In the genomic region with DNA sequence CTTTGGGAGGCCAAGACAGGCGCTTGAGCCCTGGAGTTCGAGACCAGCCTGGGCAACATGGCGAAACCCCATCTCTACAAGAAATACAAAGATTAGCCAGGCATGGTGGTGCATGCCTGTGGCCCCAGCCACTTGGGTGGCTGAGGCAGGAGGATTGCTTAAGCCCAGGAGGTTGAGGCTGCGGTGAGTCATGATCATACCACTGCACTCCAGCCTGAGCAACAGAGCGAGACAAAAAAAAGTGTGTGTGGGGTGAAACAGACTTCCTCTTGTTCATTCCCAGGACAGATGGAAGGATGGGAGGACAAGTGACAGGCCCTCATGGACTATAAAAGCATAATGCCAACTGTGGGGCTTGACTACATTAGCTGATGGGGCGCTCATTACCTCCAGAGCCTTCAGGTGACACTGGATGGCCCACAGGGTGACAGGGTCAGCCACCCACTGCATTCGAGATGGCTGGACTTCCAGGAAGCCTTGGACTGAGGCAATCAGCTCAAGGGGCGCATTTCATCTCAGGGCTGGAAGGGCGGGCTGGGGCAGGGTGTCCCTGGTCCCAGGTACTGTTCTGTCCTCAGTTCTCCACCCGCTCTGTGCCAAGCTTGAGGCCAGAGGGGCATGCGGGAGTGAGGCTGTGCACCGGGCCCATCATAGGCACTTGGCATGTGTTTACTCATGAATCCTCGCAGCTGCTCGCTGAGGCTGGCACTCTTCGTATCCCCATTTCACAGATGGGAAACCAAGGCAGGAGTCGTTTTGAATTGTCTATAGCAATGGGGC, we compare ENCODE assay signal across 12 cellular contexts. TPM values are rescaled to one million over a fixed set of nuclear protein-coding genes. Genes with fewer than 3 reads are reported as not detected.
A peak's percentile ranks its signal among the peaks of the same experiment; 100 is the strongest.
DNase-seq lines count a peak whose midpoint lies in the region; ATAC-seq, FAIRE-seq and TF ChIP-seq lines count a peak whose summit lies in the region.
"Had no signal": no experiment of that assay in that cellular context is flagged by ENCODE, and none has a peak within 500 bp of the region (broad histone marks: within the 10 kb centered on the region; RNA-seq: fewer than 3 reads in every experiment).

No MANE protein-coding gene starts in this region.

- in situ Hi-C loops in KBM-7 (cut with MboI; ENCODE audit: low pct_unique_long_range_greater_than_20kb, low sequenced_read_pairs), result no loop called here

- H3K79me2 ChIP-seq in astrocyte (ENCODE audit: insufficient read depth, low read length), result no peaks in the 10 kb centered on the region
- no peaks in the 10 kb centered on the region for H3K79me2 ChIP-seq in neural progenitor cell (ENCODE audit: low read depth)

- H3K9me3 ChIP-seq in astrocyte (ENCODE audit: insufficient read depth, low read depth, low read length) (no peaks in the 10 kb centered on the region), neural progenitor cell (ENCODE audit: low read depth) (no peaks in the 10 kb centered on the region)

- H4K20me1 ChIP-seq in astrocyte (ENCODE audit: insufficient read depth, low read length) (no peaks in the 10 kb centered on the region), neural progenitor cell (ENCODE audit: low read depth) (no peaks in the 10 kb centered on the region)

- H3K36me3 Mint-ChIP-seq in CD14-positive monocyte, result no peaks in the 10 kb centered on the region
- peaks cover 7% of the 10 kb centered on the region for H3K36me3 Mint-ChIP-seq in astrocyte (ENCODE audit: low read depth, unreplicated experiment)
- no peaks in the 10 kb centered on the region for H3K36me3 Mint-ChIP-seq in neural progenitor cell

- no peak overlapping the region for H3K27ac ChIP-seq in astrocyte (ENCODE audit: low read depth, low read length)
- no peak overlapping the region for H3K27ac ChIP-seq in neural progenitor cell

- H3K27ac Mint-ChIP-seq in CD14-positive monocyte (peak overlapping the region in 2 of 7 donors; percentile 40 to 68), astrocyte (ENCODE audit: unreplicated experiment) (no peak overlapping the region), neural progenitor cell (no peak overlapping the region)
- H3K27ac Mint-ChIP-seq in stimulated activated naive CD8-positive, alpha-beta T cell treated with anti-CD3 and anti-CD28 coated beads, Interleukin-15, amount 100 ng/mL, for 72 hours, result no peak overlapping the region
- H3K27ac Mint-ChIP-seq: activated naive CD8-positive, alpha-beta T cell treated with anti-CD3 and anti-CD28 coated beads, Interleukin-2, amount 50 U/mL, for 24 hours; endodermal cell; naive thymus-derived CD8-positive, alpha-beta T cell had no signal

- H3K4me1 ChIP-seq in astrocyte (ENCODE audit: insufficient read depth, low read length), result peaks cover 11% of the 10 kb centered on the region
- H3K4me1 ChIP-seq in neural progenitor cell, result no peaks in the 10 kb centered on the region

- no peaks in the 10 kb centered on the region for H3K27me3 ChIP-seq in astrocyte (ENCODE audit: insufficient read depth, low read length)
- peaks cover 10% of the 10 kb centered on the region for H3K27me3 ChIP-seq in neural progenitor cell

- H3K4me1 Mint-ChIP-seq in CD14-positive monocyte, result peaks cover 5% of the 10 kb centered on the region
- H3K4me1 Mint-ChIP-seq in astrocyte (ENCODE audit: low read depth, unreplicated experiment), result peaks cover 5% of the 10 kb centered on the region
- H3K4me1 Mint-ChIP-seq in stimulated activated naive CD8-positive, alpha-beta T cell treated with anti-CD3 and anti-CD28 coated beads, Interleukin-15, amount 100 ng/mL, for 72 hours, result no peaks in the 10 kb centered on the region
- H3K4me1 Mint-ChIP-seq in neural progenitor cell, result peaks cover 3% of the 10 kb centered on the region
- H3K4me1 Mint-ChIP-seq: activated naive CD8-positive, alpha-beta T cell treated with anti-CD3 and anti-CD28 coated beads, Interleukin-2, amount 50 U/mL, for 24 hours; endodermal cell had no signal

- DNase-seq in CD14-positive monocyte (ENCODE audit: low spot score) (peak; percentile 53), KBM-7 (peak; percentile 74), astrocyte (ENCODE audit: low read depth) (peak; percentile 61), kidney glomerular epithelial cell (lab: John Stamatoyannopoulos, UW) (peak; percentile 39), pons (ENCODE audit: low spot score) (no peak), neural progenitor cell (ENCODE audit: low spot score) (no peak)
- no peak for DNase-seq in stimulated activated naive CD8-positive, alpha-beta T cell treated with anti-CD3 and anti-CD28 coated beads, Interleukin-15, amount 100 ng/mL, for 72 hours
- DNase-seq: activated naive CD8-positive, alpha-beta T cell treated with anti-CD3 and anti-CD28 coated beads, Interleukin-2, amount 50 U/mL, for 24 hours; endodermal cell had no signal

- H3K9me3 Mint-ChIP-seq in CD14-positive monocyte, result peaks cover 0 to 2% (median 0%) of the 10 kb centered on the region in 7 donors
- H3K9me3 Mint-ChIP-seq in astrocyte (ENCODE audit: unreplicated experiment), result no peaks in the 10 kb centered on the region
- H3K9me3 Mint-ChIP-seq in stimulated activated naive CD8-positive, alpha-beta T cell treated with anti-CD3 and anti-CD28 coated beads, Interleukin-15, amount 100 ng/mL, for 72 hours, result no peaks in the 10 kb centered on the region
- no peaks in the 10 kb centered on the region for H3K9me3 Mint-ChIP-seq in neural progenitor cell
- H3K9me3 Mint-ChIP-seq: activated naive CD8-positive, alpha-beta T cell treated with anti-CD3 and anti-CD28 coated beads, Interleukin-2, amount 50 U/mL, for 24 hours; endodermal cell; naive thymus-derived CD8-positive, alpha-beta T cell had no signal

- H3K36me3 ChIP-seq in astrocyte (ENCODE audit: insufficient read depth, low read length) (no peaks in the 10 kb centered on the region), neural progenitor cell (no peaks in the 10 kb centered on the region)

- FAIRE-seq in astrocyte (lab: Jason Lieb, UNC), result no peak
- FAIRE-seq: D721Med had no signal

- H3K9ac ChIP-seq in astrocyte (ENCODE audit: low read length) (no peak overlapping the region), neural progenitor cell (no peak overlapping the region)

- intact Hi-C loops in CD14-positive monocyte (cut with micrococcal nuclease), result no loop called here

- H3F3A ChIP-seq in neural progenitor cell (ENCODE audit: low read depth), result no peaks in the 10 kb centered on the region

- no peak for ATAC-seq in stimulated activated naive CD8-positive, alpha-beta T cell treated with anti-CD3 and anti-CD28 coated beads, Interleukin-15, amount 100 ng/mL, for 72 hours
- ATAC-seq in GM21576 (IDR thresholded peaks at IDR 0.05; ENCODE audit: unreplicated experiment), result no peak
- ATAC-seq: activated naive CD8-positive, alpha-beta T cell treated with anti-CD3 and anti-CD28 coated beads, Interleukin-2, amount 50 U/mL, for 24 hours; naive thymus-derived CD8-positive, alpha-beta T cell had no signal

- H3K4me3 Mint-ChIP-seq in CD14-positive monocyte (no peak overlapping the region), astrocyte (ENCODE audit: unreplicated experiment) (no peak overlapping the region), neural progenitor cell (no peak overlapping the region)
- H3K4me3 Mint-ChIP-seq in stimulated activated naive CD8-positive, alpha-beta T cell treated with anti-CD3 and anti-CD28 coated beads, Interleukin-15, amount 100 ng/mL, for 72 hours, result no peak overlapping the region
- H3K4me3 Mint-ChIP-seq: activated naive CD8-positive, alpha-beta T cell treated with anti-CD3 and anti-CD28 coated beads, Interleukin-2, amount 50 U/mL, for 24 hours; endodermal cell; naive thymus-derived CD8-positive, alpha-beta T cell had no signal

- H2AFZ ChIP-seq in astrocyte (ENCODE audit: low read depth, low read length), result no peak overlapping the region
- no peak overlapping the region for H2AFZ ChIP-seq in neural progenitor cell (replicated peaks)

- H3K27me3 Mint-ChIP-seq in CD14-positive monocyte (ENCODE audit: low read depth in 3 of 3) (peaks cover 3 to 14% (median 3%) of the 10 kb centered on the region in 3 donors), astrocyte (ENCODE audit: low read depth, unreplicated experiment) (peaks cover 27% of the 10 kb centered on the region), neural progenitor cell (ENCODE audit: insufficient read depth, low read depth) (peaks cover 6% of the 10 kb centered on the region)
- no peaks in the 10 kb centered on the region for H3K27me3 Mint-ChIP-seq in stimulated activated naive CD8-positive, alpha-beta T cell treated with anti-CD3 and anti-CD28 coated beads, Interleukin-15, amount 100 ng/mL, for 72 hours
- H3K27me3 Mint-ChIP-seq: activated naive CD8-positive, alpha-beta T cell treated with anti-CD3 and anti-CD28 coated beads, Interleukin-2, amount 50 U/mL, for 24 hours had no signal

- H3K4me3 ChIP-seq in astrocyte (ENCODE audit: insufficient read depth, low read depth, low read length) (no peak overlapping the region), neural progenitor cell (no peak overlapping the region)

- H3K4me2 ChIP-seq in astrocyte (ENCODE audit: low read length) (no peak overlapping the region), neural progenitor cell (no peak overlapping the region)

- no peak for TF ChIP-seq CTCF in CD14-positive monocyte (IDR thresholded peaks at IDR 0.05)
- TF ChIP-seq CTCF in astrocyte (IDR thresholded peaks at IDR 0.05; ENCODE audit: insufficient read depth, low read depth, low read length), result no peak
- TF ChIP-seq CTCF in neural progenitor cell (IDR thresholded peaks at IDR 0.05), result no peak

RNA-seq across cellular contexts. Expression of gene NPTXR, which starts 12.5 kb away (rescaled TPM):
- polyA plus RNA-seq in CD14-positive monocyte, result not detected
- total RNA-seq in astrocyte (5.1 and 5.4 TPM in 2 replicates), neural progenitor cell (ENCODE audit: low replicate concordance) (0.99 and 2.5 TPM in 2 replicates)

RNA-seq across cellular contexts. Expression of gene DNAL4, which starts 37.4 kb away (rescaled TPM):
- polyA plus RNA-seq in CD14-positive monocyte, result 1 to 10 TPM; 8.9 to 9.3 TPM
- 12.8 and 12.9 TPM in 2 replicates for total RNA-seq in astrocyte
- total RNA-seq in neural progenitor cell (ENCODE audit: low replicate concordance), result 10.7 and 24.3 TPM in 2 replicates

RNA-seq across cellular contexts. Expression of gene CBX6, which starts 40.7 kb away (rescaled TPM):
- polyA plus RNA-seq in CD14-positive monocyte, result 1 to 10 TPM; 2.1 to 5.0 TPM
- 34.9 and 38.9 TPM in 2 replicates for total RNA-seq in astrocyte
- 14.0 and 29.7 TPM in 2 replicates for total RNA-seq in neural progenitor cell (ENCODE audit: low replicate concordance)

Comparison
In these comparisons a context has a peak if more than half of its experiments do, and no peak if none do; other contexts are left out.
1. DNase-seq: peak in CD14-positive monocyte (single experiment), KBM-7 (single experiment), astrocyte (single experiment) and kidney glomerular epithelial cell (single experiment); none in stimulated activated naive CD8-positive, alpha-beta T cell treated with anti-CD3 and anti-CD28 coated beads, Interleukin-15, amount 100 ng/mL, for 72 hours (0 of 2), pons (single experiment) and neural progenitor cell (single experiment).